ENCODE assay signal across 18 cellular contexts in genomic region chr2:65319674-65320041, GRCh38.
DNase-seq lines count a peak whose midpoint lies in the region; ATAC-seq and TF ChIP-seq lines count a peak whose summit lies in the region.
"Had no signal": no experiment of that assay in that cellular context is flagged by ENCODE, and none has a peak within 500 bp of the region (broad histone marks: within the 10 kb centered on the region; RNA-seq: fewer than 3 reads in every experiment).

No MANE protein-coding gene starts in this region.

- TF ChIP-seq CTCF in WI38 (IDR thresholded peaks at IDR 0.05; ENCODE audit: low read depth, low read length) (no peak), hepatocyte (IDR thresholded peaks at IDR 0.05; ENCODE audit: poor library complexity) (no peak), uterus (IDR thresholded peaks at IDR 0.05) (no peak)

- peaks cover 2% of the 10 kb centered on the region for H3K36me3 Mint-ChIP-seq in activated naive CD8-positive, alpha-beta T cell treated with anti-CD3 and anti-CD28 coated beads, Interleukin-2, amount 50 U/mL, for 24 hours (ENCODE audit: low read depth)
- H3K36me3 Mint-ChIP-seq in activated naive CD8-positive, alpha-beta T cell treated with anti-CD3 and anti-CD28 coated beads for 36 hours = peaks cover 1% of the 10 kb centered on the region

- H3K27me3 Mint-ChIP-seq in activated naive CD8-positive, alpha-beta T cell treated with anti-CD3 and anti-CD28 coated beads, Interleukin-2, amount 50 U/mL, for 24 hours = no peaks in the 10 kb centered on the region
- H3K27me3 Mint-ChIP-seq in activated naive CD8-positive, alpha-beta T cell treated with anti-CD3 and anti-CD28 coated beads for 36 hours = no peaks in the 10 kb centered on the region

- H3K4me1 Mint-ChIP-seq in activated naive CD8-positive, alpha-beta T cell treated with anti-CD3 and anti-CD28 coated beads, Interleukin-2, amount 50 U/mL, for 24 hours = peaks cover 17% of the 10 kb centered on the region
- H3K4me1 Mint-ChIP-seq in activated naive CD8-positive, alpha-beta T cell treated with anti-CD3 and anti-CD28 coated beads for 36 hours = peaks cover 5% of the 10 kb centered on the region

- no peak for TF ChIP-seq POLR2A in uterus (IDR thresholded peaks at IDR 0.05)

- peak overlapping the region; percentile 80 for H3K27ac Mint-ChIP-seq in activated naive CD8-positive, alpha-beta T cell treated with anti-CD3 and anti-CD28 coated beads, Interleukin-2, amount 50 U/mL, for 24 hours
- no peak overlapping the region for H3K27ac Mint-ChIP-seq in activated naive CD8-positive, alpha-beta T cell treated with anti-CD3 and anti-CD28 coated beads for 36 hours
- H3K27ac Mint-ChIP-seq: nephron progenitor cell had no signal

- H3K27me3 ChIP-seq in hepatocyte (no peaks in the 10 kb centered on the region), uterus (no peaks in the 10 kb centered on the region)
- H3K27me3 ChIP-seq: heart right ventricle had no signal

- peak overlapping the region; percentile 97 for H3K27ac ChIP-seq in hepatocyte
- peak overlapping the region; percentile 11 to 21 for H3K27ac ChIP-seq in uterus

- ATAC-seq in activated naive CD8-positive, alpha-beta T cell treated with anti-CD3 and anti-CD28 coated beads, Interleukin-2, amount 50 U/mL, for 24 hours = peak; percentile 3
- ATAC-seq in GM18907 (IDR thresholded peaks at IDR 0.05; ENCODE audit: unreplicated experiment) = no peak

- H3K9me3 Mint-ChIP-seq in activated naive CD8-positive, alpha-beta T cell treated with anti-CD3 and anti-CD28 coated beads, Interleukin-2, amount 50 U/mL, for 24 hours = no peaks in the 10 kb centered on the region
- H3K9me3 Mint-ChIP-seq in activated naive CD8-positive, alpha-beta T cell treated with anti-CD3 and anti-CD28 coated beads for 36 hours = no peaks in the 10 kb centered on the region
- H3K9me3 Mint-ChIP-seq: nephron progenitor cell had no signal

- no peaks in the 10 kb centered on the region for H4K20me1 ChIP-seq in hepatocyte (ENCODE audit: insufficient read depth, poor library complexity, severe bottlenecking)

- no peak overlapping the region for H3K4me2 ChIP-seq in hepatocyte

- H2AFZ ChIP-seq in hepatocyte = no peak overlapping the region

- H3K4me1 ChIP-seq in hepatocyte (ENCODE audit: insufficient read depth) (peaks cover 18% of the 10 kb centered on the region), uterus (no peaks in the 10 kb centered on the region)

- DNase-seq in activated naive CD8-positive, alpha-beta T cell treated with anti-CD3 and anti-CD28 coated beads, Interleukin-2, amount 50 U/mL, for 24 hours = no peak
- DNase-seq in activated naive CD8-positive, alpha-beta T cell treated with anti-CD3 and anti-CD28 coated beads for 36 hours = no peak
- DNase-seq in hepatocyte (ENCODE audit: low spot score) = no peak
- no peak for DNase-seq in uterus
- no peak for DNase-seq in NOMO-1 (lab: John Stamatoyannopoulos, UW; ENCODE audit: unreplicated experiment in 2 of 2)
- DNase-seq in superior temporal gyrus (ENCODE audit: extremely low spot score) = no peak
- DNase-seq: activated naive CD4-positive, alpha-beta T cell treated with anti-CD3 and anti-CD28 coated beads, Interleukin-2, amount 50 U/mL, for 16 hours; heart right ventricle; Kasumi-1; NCI-H187; NCI-H69; nephron progenitor cell; RPMI8226; stimulated activated CD4-positive, alpha-beta T cell treated with anti-CD3 and anti-CD28 coated beads, Interleukin-4, amount 100 ng/mL, for 4 hours; stimulated activated naive CD4-positive, alpha-beta T cell; T-helper 9 cell had no signal

- H3K79me2 ChIP-seq in hepatocyte = no peaks in the 10 kb centered on the region

- H3K4me3 Mint-ChIP-seq in activated naive CD8-positive, alpha-beta T cell treated with anti-CD3 and anti-CD28 coated beads, Interleukin-2, amount 50 U/mL, for 24 hours = no peak overlapping the region
- H3K4me3 Mint-ChIP-seq in activated naive CD8-positive, alpha-beta T cell treated with anti-CD3 and anti-CD28 coated beads for 36 hours = no peak overlapping the region
- H3K4me3 Mint-ChIP-seq: nephron progenitor cell had no signal

- intact Hi-C loops in uterus (cut with DNase I; ENCODE audit: low total_unique reads) = no loop called here

- H3K9me3 ChIP-seq in hepatocyte (ENCODE audit: low read depth) = no peaks in the 10 kb centered on the region
- no peaks in the 10 kb centered on the region for H3K9me3 ChIP-seq in uterus
- H3K9me3 ChIP-seq: heart right ventricle had no signal

- H3K4me3 ChIP-seq in WI38 (ENCODE audit: low read depth, low read length) (peak overlapping the region; percentile 34; the same call in 1 of the 2 replicates), hepatocyte (no peak overlapping the region), uterus (no peak overlapping the region)
- H3K4me3 ChIP-seq: heart right ventricle had no signal

- H3K36me3 ChIP-seq in hepatocyte (replicated peaks; ENCODE audit: insufficient read depth, low read depth) (no peaks in the 10 kb centered on the region), uterus (no peaks in the 10 kb centered on the region)

- 92% methylated on average over 1 of the region's 1 CpG for WGBS in hepatocyte (ENCODE audit: low lambda C conversion rate, missing lambda C conversion rate)

- no peaks in the 10 kb centered on the region for H3K9me2 ChIP-seq in hepatocyte (replicated peaks; ENCODE audit: insufficient read depth)
